Comparison of ENCODE assay signal across 28 cellular contexts in the genomic region with DNA sequence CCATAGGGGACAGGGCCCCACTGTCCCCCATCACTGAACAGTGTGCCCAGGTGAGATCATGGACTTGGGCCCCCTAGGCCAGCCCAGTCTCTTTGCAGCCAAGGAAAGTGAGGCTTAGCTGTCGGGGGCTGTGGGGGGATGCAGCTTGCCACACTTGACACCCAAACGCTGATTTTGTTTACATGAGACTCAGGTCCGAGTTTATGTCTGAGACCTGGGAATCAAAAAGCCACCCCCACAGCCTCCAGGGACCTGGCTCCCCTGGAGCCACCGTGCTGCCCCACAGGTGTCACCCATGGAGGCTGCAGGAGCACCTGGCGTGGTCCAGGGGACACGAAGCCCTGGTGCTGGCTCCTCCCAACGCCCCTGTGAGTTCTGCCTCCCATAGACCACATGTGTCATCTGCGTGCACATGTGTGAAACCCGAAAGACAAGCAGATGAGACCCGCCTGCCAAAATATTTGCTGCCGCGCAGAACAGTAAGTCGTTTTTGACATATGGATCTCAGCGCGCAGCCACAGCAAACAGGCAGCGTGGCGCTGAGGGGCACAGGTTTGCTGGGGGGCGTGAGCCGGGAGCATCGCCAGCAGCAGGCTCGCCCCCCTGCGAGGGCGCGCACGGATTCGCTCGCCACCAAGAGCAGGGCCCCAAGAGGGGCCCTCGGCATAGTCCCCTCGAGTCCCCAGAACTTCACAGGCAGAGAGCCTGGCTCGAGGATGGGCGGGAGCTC.
"Had no signal": no experiment of that assay in that cellular context is flagged by ENCODE, and none has a peak within 500 bp of the region (broad histone marks: within the 10 kb centered on the region; RNA-seq: fewer than 3 reads in every experiment).

No MANE protein-coding gene starts in this region.

- H3K36me3 Mint-ChIP-seq: activated naive CD8-positive, alpha-beta T cell treated with anti-CD3 and anti-CD28 coated beads for 36 hours; immature natural killer cell; natural killer cell treated with Interleukin-12 subunit alpha and Interleukin-12 subunit beta and Interleukin-15 and Interleukin-18, amount 100 ng/mL, for 72 hours had no signal

- H3K27ac Mint-ChIP-seq: activated CD4-positive, alpha-beta memory T cell treated with anti-CD3 and anti-CD28 coated beads, Interleukin-2, amount 10 ng/mL, durations not matched to agents 7 days and 5 days; activated CD4-positive, alpha-beta T cell treated with anti-CD3 and anti-CD28 coated beads, Interleukin-2, amount 10 ng/mL, durations not matched to agents 7 days and 5 days; activated naive CD8-positive, alpha-beta T cell treated with anti-CD3 and anti-CD28 coated beads for 36 hours; activated T-cell treated with anti-CD3 and anti-CD28 coated beads, Interleukin-2, amount 50 U/mL, for 72 hours; natural killer cell treated with Interleukin-12 subunit alpha and Interleukin-12 subunit beta and Interleukin-15 and Interleukin-18, amount 100 ng/mL, for 72 hours; stimulated activated naive CD8-positive, alpha-beta T cell treated with anti-CD3 and anti-CD28 coated beads, Interleukin-15, Interleukin-2, amounts not matched to agents 100 ng/mL and 50 ng/mL, for 24 hours; WTC11 had no signal

- H3K9me3 ChIP-seq: adrenal gland, body of pancreas, colonic mucosa, heart left ventricle, left ventricle myocardium inferior, mucosa of descending colon, neutrophil, ovary, prostate gland, upper lobe of left lung had no signal

- H3K9me3 Mint-ChIP-seq: activated CD4-positive, alpha-beta memory T cell treated with anti-CD3 and anti-CD28 coated beads, Interleukin-2, amount 10 ng/mL, durations not matched to agents 7 days and 5 days; activated CD4-positive, alpha-beta T cell treated with anti-CD3 and anti-CD28 coated beads, Interleukin-2, amount 10 ng/mL, durations not matched to agents 7 days and 5 days; activated naive CD8-positive, alpha-beta T cell treated with anti-CD3 and anti-CD28 coated beads for 36 hours; activated T-cell treated with anti-CD3 and anti-CD28 coated beads, Interleukin-2, amount 50 U/mL, for 72 hours; immature natural killer cell; natural killer cell treated with Interleukin-12 subunit alpha and Interleukin-12 subunit beta and Interleukin-15 and Interleukin-18, amount 100 ng/mL, for 72 hours; stimulated activated naive CD8-positive, alpha-beta T cell treated with anti-CD3 and anti-CD28 coated beads, Interleukin-15, Interleukin-2, amounts not matched to agents 100 ng/mL and 50 ng/mL, for 24 hours had no signal

- H3K36me3 ChIP-seq: adrenal gland, colonic mucosa, heart left ventricle, left ventricle myocardium inferior, neutrophil, ovary, prostate gland, upper lobe of left lung had no signal

- ATAC-seq: activated T-cell treated with anti-CD3 and anti-CD28 coated beads, Interleukin-2, amount 50 U/mL, for 72 hours; body of pancreas; esophagus mucosa; heart left ventricle; mucosa of descending colon; natural killer cell treated with Interleukin-12 subunit alpha and Interleukin-12 subunit beta and Interleukin-15 and Interleukin-18, amount 100 ng/mL, for 72 hours; right cardiac atrium; WTC11 had no signal

- H3K4me1 Mint-ChIP-seq: activated CD4-positive, alpha-beta memory T cell treated with anti-CD3 and anti-CD28 coated beads, Interleukin-2, amount 10 ng/mL, durations not matched to agents 7 days and 5 days; activated CD4-positive, alpha-beta T cell treated with anti-CD3 and anti-CD28 coated beads, Interleukin-2, amount 10 ng/mL, durations not matched to agents 7 days and 5 days; activated naive CD8-positive, alpha-beta T cell treated with anti-CD3 and anti-CD28 coated beads for 36 hours; immature natural killer cell had no signal

- H3K4me1 ChIP-seq: adrenal gland, body of pancreas, colonic mucosa, heart left ventricle, left ventricle myocardium inferior, prostate gland, upper lobe of left lung had no signal

- H3K27me3 Mint-ChIP-seq: activated CD4-positive, alpha-beta memory T cell treated with anti-CD3 and anti-CD28 coated beads, Interleukin-2, amount 10 ng/mL, durations not matched to agents 7 days and 5 days; activated CD4-positive, alpha-beta T cell treated with anti-CD3 and anti-CD28 coated beads, Interleukin-2, amount 10 ng/mL, durations not matched to agents 7 days and 5 days; activated naive CD8-positive, alpha-beta T cell treated with anti-CD3 and anti-CD28 coated beads for 36 hours; natural killer cell treated with Interleukin-12 subunit alpha and Interleukin-12 subunit beta and Interleukin-15 and Interleukin-18, amount 100 ng/mL, for 72 hours; stimulated activated naive CD8-positive, alpha-beta T cell treated with anti-CD3 and anti-CD28 coated beads, Interleukin-15, Interleukin-2, amounts not matched to agents 100 ng/mL and 50 ng/mL, for 24 hours had no signal

- H3K27me3 ChIP-seq: adrenal gland, body of pancreas, colonic mucosa, heart left ventricle, neutrophil, ovary, upper lobe of left lung had no signal

- H3K27ac ChIP-seq: adrenal gland, body of pancreas, colonic mucosa, heart left ventricle, left ventricle myocardium inferior, neutrophil, ovary, prostate gland, upper lobe of left lung had no signal

- H3K4me3 Mint-ChIP-seq: activated CD4-positive, alpha-beta memory T cell treated with anti-CD3 and anti-CD28 coated beads, Interleukin-2, amount 10 ng/mL, durations not matched to agents 7 days and 5 days; activated CD4-positive, alpha-beta T cell treated with anti-CD3 and anti-CD28 coated beads, Interleukin-2, amount 10 ng/mL, durations not matched to agents 7 days and 5 days; activated naive CD8-positive, alpha-beta T cell treated with anti-CD3 and anti-CD28 coated beads for 36 hours; activated T-cell treated with anti-CD3 and anti-CD28 coated beads, Interleukin-2, amount 50 U/mL, for 72 hours; immature natural killer cell; natural killer cell treated with Interleukin-12 subunit alpha and Interleukin-12 subunit beta and Interleukin-15 and Interleukin-18, amount 100 ng/mL, for 72 hours; stimulated activated naive CD8-positive, alpha-beta T cell treated with anti-CD3 and anti-CD28 coated beads, Interleukin-15, Interleukin-2, amounts not matched to agents 100 ng/mL and 50 ng/mL, for 24 hours; WTC11 had no signal

- DNase-seq: activated CD4-positive, alpha-beta memory T cell treated with anti-CD3 and anti-CD28 coated beads, Interleukin-2, amount 10 ng/mL, durations not matched to agents 7 days and 5 days; activated CD4-positive, alpha-beta T cell treated with anti-CD3 and anti-CD28 coated beads for 1 hour; activated CD4-positive, alpha-beta T cell treated with anti-CD3 and anti-CD28 coated beads, Interleukin-2, amount 10 ng/mL, durations not matched to agents 7 days and 5 days; activated naive CD4-positive, alpha-beta T cell treated with Interleukin-2 at 50 U/mL for 16 hours; activated naive CD8-positive, alpha-beta T cell treated with anti-CD3 and anti-CD28 coated beads for 36 hours; activated T-cell treated with anti-CD3 and anti-CD28 coated beads for 4 hours; activated T-cell treated with anti-CD3 and anti-CD28 coated beads, Interleukin-2, amount 50 U/mL, for 72 hours; body of pancreas; colonic mucosa; foreskin fibroblast; hypothalamus; immature natural killer cell; left ventricle myocardium inferior; stimulated activated CD4-positive, alpha-beta T cell treated with anti-CD3 and anti-CD28 coated beads, Interleukin-4, amount 100 ng/mL, for 1 hour; substantia nigra; T-helper 2 cell; upper lobe of left lung had no signal

- H3K4me3 ChIP-seq: adrenal gland, body of pancreas, colonic mucosa, heart left ventricle, left ventricle myocardium inferior, mucosa of descending colon, ovary, prostate gland, upper lobe of left lung had no signal
